22 cellular contexts compared by ENCODE assay signal in the genomic region with DNA sequence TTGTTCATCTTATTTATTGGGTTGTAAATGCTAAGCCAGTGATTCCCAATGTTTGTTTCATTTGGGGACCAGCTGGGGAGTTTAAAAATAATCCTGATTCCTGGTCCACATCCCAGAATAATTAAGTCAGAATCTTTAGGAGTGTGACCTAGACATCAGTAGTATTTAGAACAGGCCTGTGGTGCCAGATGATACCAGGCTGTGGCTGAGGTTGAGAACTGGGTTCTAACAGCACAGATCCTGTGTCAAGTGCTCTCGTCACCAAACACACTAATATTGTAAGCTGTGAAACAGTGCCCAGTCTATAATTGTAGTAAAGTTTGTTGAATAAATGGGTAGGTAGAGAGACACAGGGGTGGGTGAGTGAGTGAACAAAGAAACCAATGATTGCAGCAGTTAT.
"Had no signal": no experiment of that assay in that cellular context is flagged by ENCODE, and none has a peak within 500 bp of the region (broad histone marks: within the 10 kb centered on the region; RNA-seq: fewer than 3 reads in every experiment).

No MANE protein-coding gene starts in this region.

- H3K36me3 ChIP-seq: esophagus squamous epithelium, lower lobe of right lung, prostate gland, stomach had no signal

- H3K79me2 ChIP-seq: parathyroid adenoma had no signal

- H3K27ac Mint-ChIP-seq: dendritic cell treated with granulocyte-macrophage colony-stimulating factor and Interleukin-4, amounts not matched to agents 40 ng/mL and 50 ng/mL, for 4 days; effector memory CD8-positive, alpha-beta T cell; memory B cell; mesothelial cell of epicardium; nephron progenitor cell; stimulated activated naive B cell treated with anti-CD40 and anti-IgM and Interleukin-4, amounts not matched to agents 10 μg/mL and 1 μg/mL and 100 μg/mL, for 72 hours had no signal

- H3K27me3 ChIP-seq: esophagus squamous epithelium, foreskin keratinocyte, stomach had no signal

- H3K9me3 ChIP-seq: esophagus squamous epithelium, lower lobe of right lung, prostate gland, stomach had no signal

- H3K4me1 Mint-ChIP-seq: memory B cell; stimulated activated naive B cell treated with anti-CD40 and anti-IgM and Interleukin-4, amounts not matched to agents 10 μg/mL and 1 μg/mL and 100 μg/mL, for 72 hours had no signal

- H3K4me1 ChIP-seq: esophagus squamous epithelium, foreskin keratinocyte, lower lobe of right lung, stomach had no signal

- H3K27me3 Mint-ChIP-seq: dendritic cell treated with granulocyte-macrophage colony-stimulating factor and Interleukin-4, amounts not matched to agents 40 ng/mL and 50 ng/mL, for 4 days; stimulated activated naive B cell treated with anti-CD40 and anti-IgM and Interleukin-4, amounts not matched to agents 10 μg/mL and 1 μg/mL and 100 μg/mL, for 72 hours had no signal

- H3K4me3 ChIP-seq: esophagus squamous epithelium, lower lobe of right lung, prostate gland, skin epidermis, stomach had no signal

- H3K36me3 Mint-ChIP-seq: memory B cell; mesothelial cell of epicardium; stimulated activated naive B cell treated with anti-CD40 and anti-IgM and Interleukin-4, amounts not matched to agents 10 μg/mL and 1 μg/mL and 100 μg/mL, for 72 hours had no signal

- H3K27ac ChIP-seq: epithelial cell of prostate, esophagus squamous epithelium, foreskin keratinocyte, lower lobe of right lung, parathyroid adenoma, prostate gland, skin epidermis, stomach had no signal

- H3K9me3 Mint-ChIP-seq: dendritic cell treated with granulocyte-macrophage colony-stimulating factor and Interleukin-4, amounts not matched to agents 40 ng/mL and 50 ng/mL, for 4 days; effector memory CD8-positive, alpha-beta T cell; memory B cell; mesothelial cell of epicardium; nephron progenitor cell; stimulated activated naive B cell treated with anti-CD40 and anti-IgM and Interleukin-4, amounts not matched to agents 10 μg/mL and 1 μg/mL and 100 μg/mL, for 72 hours had no signal

- H2AFZ ChIP-seq: parathyroid adenoma had no signal

- DNase-seq: cerebellar nuclear complex; effector memory CD8-positive, alpha-beta T cell; esophagus squamous epithelium; foreskin keratinocyte; hippocampal formation; lower lobe of right lung; nephron progenitor cell; stimulated activated CD4-positive, alpha-beta T cell treated with anti-CD3 and anti-CD28 coated beads, Interleukin-2, amount 100 ng/mL, for 24 hours; stimulated activated CD4-positive, alpha-beta T cell treated with anti-CD3 and anti-CD28 coated beads, Interleukin-4, amount 100 ng/mL, for 4 hours; stimulated activated naive B cell treated with anti-CD40 and anti-IgM and Interleukin-4, amounts not matched to agents 10 μg/mL and 1 μg/mL and 100 μg/mL, for 72 hours; substantia nigra; trophoblast cell had no signal

- H3K4me3 Mint-ChIP-seq: dendritic cell treated with granulocyte-macrophage colony-stimulating factor and Interleukin-4, amounts not matched to agents 40 ng/mL and 50 ng/mL, for 4 days; effector memory CD8-positive, alpha-beta T cell; memory B cell; mesothelial cell of epicardium; nephron progenitor cell; stimulated activated naive B cell treated with anti-CD40 and anti-IgM and Interleukin-4, amounts not matched to agents 10 μg/mL and 1 μg/mL and 100 μg/mL, for 72 hours had no signal

- ATAC-seq: effector memory CD8-positive, alpha-beta T cell; foreskin keratinocyte; left lobe of liver; lower lobe of right lung; sciatic nerve; stimulated activated naive B cell treated with anti-CD40 and anti-IgM and Interleukin-4, amounts not matched to agents 10 μg/mL and 1 μg/mL and 100 μg/mL, for 72 hours had no signal
